8 cellular contexts compared by ENCODE assay signal in genomic region chr2:109129356-109129920, GRCh38. TPM values are rescaled to one million over a fixed set of nuclear protein-coding genes. Genes with fewer than 3 reads are reported as not detected.
DNase-seq lines count a peak whose midpoint lies in the region; ATAC-seq, FAIRE-seq and TF ChIP-seq lines count a peak whose summit lies in the region.

No MANE protein-coding gene starts in this region.

- no peaks in the 10 kb centered on the region for H3K9me3 ChIP-seq in HepG2 (ENCODE audit: low read length)

- no peak overlapping the region for H2AFZ ChIP-seq in HepG2 (ENCODE audit: low read length)

- H3K36me3 ChIP-seq in HepG2 (replicated peaks in 1 of 2; ENCODE audit: control insufficient read depth in 1 of 2, insufficient read depth in 2 of 2, low read length in 2 of 2) = no peaks in the 10 kb centered on the region

- no TSS peak for BruUV-seq in HepG2 (replicated peaks; lab: Mats Ljungman, UMichigan)

- no peak overlapping the region for H3K9ac ChIP-seq in HepG2 (ENCODE audit: insufficient read depth, low read depth, low read length)

- peak overlapping the region; percentile 84 to 88 for H3K4me3 Mint-ChIP-seq in stimulated activated naive B cell treated with anti-CD40 and anti-IgM and Interleukin-4, amounts not matched to agents 10 μg/mL and 1 μg/mL and 100 μg/mL, for 72 hours

- H3K36me3 Mint-ChIP-seq in stimulated activated naive B cell treated with anti-CD40 and anti-IgM and Interleukin-4, amounts not matched to agents 10 μg/mL and 1 μg/mL and 100 μg/mL, for 72 hours = peaks cover 2 to 4% of the 10 kb centered on the region in 2 donors

- no peak for TF ChIP-seq POLR2A in HepG2 (IDR thresholded peaks at IDR 0.05; ENCODE audit: insufficient read depth in 1 of 2, low read depth in 2 of 2, low read length in 2 of 2)

- H3K4me3 ChIP-seq in choroid plexus epithelial cell (ENCODE audit: low read depth, low read length) = peak overlapping the region; percentile 71
- H3K4me3 ChIP-seq in HepG2 (replicated peaks in 1 of 3; ENCODE audit: insufficient read depth in 1 of 3, low read depth in 2 of 3, low read length in 3 of 3) = peak overlapping the region in 1 of 3 experiments; percentile 72; a peak in 1 of 6 replicates

- CTCF ChIA-PET in HepG2 (lab: Yijun Ruan, JAX; ENCODE audit: low intra/inter-chr PET ratio, low total read pairs) = interaction anchor here (3.2 kb wide), 1 partner anchor 380 kb away, joined by 38 read pairs; no protein-coding TSS in a partner anchor

- H3K27ac ChIP-seq in HepG2 (ENCODE audit: extremely low read length, insufficient read depth, low read length) = no peak overlapping the region

- FAIRE-seq in HepG2 (lab: Jason Lieb, UNC) = no peak

- DNase-seq in NCI-H2227 (lab: John Stamatoyannopoulos, UW; ENCODE audit: unreplicated experiment) = peak; percentile 47
- no peak for DNase-seq in NCI-H2227 treated with DMSO at 0.1 percent for 48 hours (lab: John Stamatoyannopoulos, UW)
- DNase-seq in RPMI7951 (ENCODE audit: low read depth) = peak; percentile 39
- DNase-seq in choroid plexus epithelial cell (ENCODE audit: low read depth) = peak; percentile 30
- DNase-seq in HepG2 (ENCODE audit: low spot score) = no peak
- DNase-seq in stimulated activated naive B cell treated with anti-CD40 and anti-IgM and Interleukin-4, amounts not matched to agents 10 μg/mL and 1 μg/mL and 100 μg/mL, for 72 hours = peak; percentile 22
- DNase-seq in occipital lobe (lab: John Stamatoyannopoulos, UW) = no peak
- DNase-seq in A172 (ENCODE audit: low spot score) = no peak

- H3K4me1 ChIP-seq in HepG2 (ENCODE audit: insufficient read depth, low read length) = peaks cover 13% of the 10 kb centered on the region

- WGBS in HepG2 (ENCODE audit: low lambda C conversion rate) = 65% methylated on average over 8 of the region's 70 CpGs

- no peaks in the 10 kb centered on the region for H3K79me2 ChIP-seq in HepG2 (ENCODE audit: insufficient read depth, low read length)

- peaks cover 3 to 59% of the 10 kb centered on the region in 2 experiments; a peak in 4 of 5 replicates for H3K27me3 ChIP-seq in HepG2 (ENCODE audit: control insufficient read depth in 1 of 2, insufficient read depth in 2 of 2, low read length in 2 of 2)

- H3K27me3 Mint-ChIP-seq in stimulated activated naive B cell treated with anti-CD40 and anti-IgM and Interleukin-4, amounts not matched to agents 10 μg/mL and 1 μg/mL and 100 μg/mL, for 72 hours = peaks cover 37 to 41% of the 10 kb centered on the region in 2 donors

- intact Hi-C loops in HepG2 (cut with micrococcal nuclease; ENCODE audit: unreplicated experiment) = no loop called here

- POLR2A ChIA-PET in HepG2 (lab: Yijun Ruan, JAX) = no interaction called here

- no peak for TF ChIP-seq EP300 in HepG2 (IDR thresholded peaks at IDR 0.05; ENCODE audit: low read depth in 2 of 2, low read length in 2 of 2)
- no peak for TF ChIP-seq EP300 in HepG2 (CRISPR knock-in tag; IDR thresholded peaks at IDR 0.05; ENCODE audit: borderline replicate concordance)

- H3K9me3 Mint-ChIP-seq in stimulated activated naive B cell treated with anti-CD40 and anti-IgM and Interleukin-4, amounts not matched to agents 10 μg/mL and 1 μg/mL and 100 μg/mL, for 72 hours = no peaks in the 10 kb centered on the region

- no peak overlapping the region for H3K27ac Mint-ChIP-seq in stimulated activated naive B cell treated with anti-CD40 and anti-IgM and Interleukin-4, amounts not matched to agents 10 μg/mL and 1 μg/mL and 100 μg/mL, for 72 hours

- H4K20me1 ChIP-seq in HepG2 (ENCODE audit: insufficient read depth, low read length) = no peaks in the 10 kb centered on the region

- no peak for TF ChIP-seq CTCF in choroid plexus epithelial cell (conservative IDR thresholded peaks at IDR 0.05; ENCODE audit: low read depth, low read length)
- TF ChIP-seq CTCF in HepG2 (CRISPR knock-in tag; IDR thresholded peaks at IDR 0.05) = no peak

- in situ Hi-C loops in HepG2 (cut with HindIII; ENCODE audit: extremely low pct_ligation_motif_present, low pct_unique_long_range_greater_than_20kb) = loop anchor here (5.0 kb wide), 1 partner anchor 373 kb away; no protein-coding TSS in a partner anchor

- H3K4me2 ChIP-seq in HepG2 (ENCODE audit: low read depth, low read length) = peak overlapping the region; percentile 82

- peaks cover 15 to 28% of the 10 kb centered on the region in 2 donors for H3K4me1 Mint-ChIP-seq in stimulated activated naive B cell treated with anti-CD40 and anti-IgM and Interleukin-4, amounts not matched to agents 10 μg/mL and 1 μg/mL and 100 μg/mL, for 72 hours

- TF ChIP-seq RAD21 in HepG2 (CRISPR knock-in tag; IDR thresholded peaks at IDR 0.05) = no peak

- ATAC-seq in HepG2 = peak; percentile 23
- ATAC-seq in stimulated activated naive B cell treated with anti-CD40 and anti-IgM and Interleukin-4, amounts not matched to agents 10 μg/mL and 1 μg/mL and 100 μg/mL, for 72 hours (replicated peaks) = peak; percentile 59 to 62

TF ChIP-seq in HepG2, 621 proteins besides CTCF, POLR2A, EP300 and RAD21:
- TF ChIP-seq, protein P1, sequence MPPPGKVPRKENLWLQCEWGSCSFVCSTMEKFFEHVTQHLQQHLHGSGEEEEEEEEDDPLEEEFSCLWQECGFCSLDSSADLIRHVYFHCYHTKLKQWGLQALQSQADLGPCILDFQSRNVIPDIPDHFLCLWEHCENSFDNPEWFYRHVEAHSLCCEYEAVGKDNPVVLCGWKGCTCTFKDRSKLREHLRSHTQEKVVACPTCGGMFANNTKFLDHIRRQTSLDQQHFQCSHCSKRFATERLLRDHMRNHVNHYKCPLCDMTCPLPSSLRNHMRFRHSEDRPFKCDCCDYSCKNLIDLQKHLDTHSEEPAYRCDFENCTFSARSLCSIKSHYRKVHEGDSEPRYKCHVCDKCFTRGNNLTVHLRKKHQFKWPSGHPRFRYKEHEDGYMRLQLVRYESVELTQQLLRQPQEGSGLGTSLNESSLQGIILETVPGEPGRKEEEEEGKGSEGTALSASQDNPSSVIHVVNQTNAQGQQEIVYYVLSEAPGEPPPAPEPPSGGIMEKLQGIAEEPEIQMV (CRISPR knock-in tag; IDR thresholded peaks at IDR 0.05; ENCODE audit: low read depth) = no peak
- TF ChIP-seq CSRNP1 (CRISPR knock-in tag; IDR thresholded peaks at IDR 0.05) (no peak), ZNF777 (CRISPR knock-in tag; IDR thresholded peaks at IDR 0.05) (peak; percentile 33; the same call in 1 of the 2 replicates), FOXP1 (IDR thresholded peaks at IDR 0.05) (no peak), FOXP1 (CRISPR knock-in tag; IDR thresholded peaks at IDR 0.05) (no peak), TAF15 (IDR thresholded peaks at IDR 0.05; ENCODE audit: low read depth, low read length, poor library complexity, severe bottlenecking) (no peak), SMC3 (IDR thresholded peaks at IDR 0.05; ENCODE audit: low read length) (no peak), GTF3A (CRISPR knock-in tag; conservative IDR thresholded peaks at IDR 0.05) (no peak), FOXK2 (IDR thresholded peaks at IDR 0.05) (no peak)

RNA-seq across cellular contexts. Expression of gene SH3RF3, which starts 0.4 kb away (rescaled TPM):
- 4.3 and 4.6 TPM in 2 replicates for total RNA-seq in RPMI7951 (2014; rRNA removed; shearing (Covaris generic))
- total RNA-seq in HepG2 (2016; rRNA removed; fragmentation: Illumina TruSeq; extraction: Trizol) (0.04 TPM in 1 of 2 replicates, not detected in the other), occipital lobe (12.3 TPM)
- not detected in 2 replicates for total RNA-seq in HepG2 (2016; cell fraction: cytosol; rRNA removed; fragmentation: Illumina TruSeq; extraction: Trizol; ENCODE audit: low read depth)
- 0.02 TPM in 1 of 2 replicates, not detected in the other for total RNA-seq in HepG2 (2016; cell fraction: insoluble cytoplasmic fraction; rRNA removed; fragmentation: Illumina TruSeq; extraction: Trizol)
- not detected in 2 replicates for total RNA-seq in HepG2 (2016; cell fraction: membrane; rRNA removed; fragmentation: Illumina TruSeq; extraction: Trizol)
- not detected in 2 replicates for total RNA-seq in HepG2 (2016; cell fraction: nucleus; rRNA removed; fragmentation: Illumina TruSeq; extraction: Trizol)
- polyA plus RNA-seq in HepG2 (2011; rRNA removed) = 0.01 TPM in 1 of 2 replicates, not detected in the other
- not detected in 2 replicates for polyA plus RNA-seq in HepG2 (2011; cell fraction: cytosol; rRNA removed)
- polyA plus RNA-seq in HepG2 (2011; cell fraction: nucleus; rRNA removed) = 0.02 TPM in 1 of 2 replicates, not detected in the other
- 0.03 and 0.05 TPM in 2 replicates for polyA plus RNA-seq in HepG2 (2012)
- not detected in 2 replicates for polyA plus RNA-seq in HepG2 (2016; cell fraction: cytosol; fragmentation: Illumina TruSeq; extraction: Trizol; ENCODE audit: low read depth)
- polyA plus RNA-seq in HepG2 (2016; cell fraction: insoluble cytoplasmic fraction; fragmentation: Illumina TruSeq; extraction: Trizol; ENCODE audit: low read depth) = 0.03 TPM in 1 of 2 replicates, not detected in the other
- polyA plus RNA-seq in HepG2 (2016; cell fraction: membrane; fragmentation: Illumina TruSeq; extraction: Trizol; ENCODE audit: low read depth) = not detected in 2 replicates
- not detected in 2 replicates for polyA plus RNA-seq in HepG2 (2016; cell fraction: nucleus; fragmentation: Illumina TruSeq; extraction: Trizol; ENCODE audit: insufficient read depth, low read depth)
- polyA minus RNA-seq in HepG2 (2011; rRNA and poly(A)+ RNA removed; ENCODE audit: low replicate concordance) = 1.4 TPM in 1 of 2 replicates, not detected in the other
- polyA minus RNA-seq in HepG2 (2011; cell fraction: cytosol; rRNA and poly(A)+ RNA removed) = not detected in 2 replicates
- 0.12 and 0.13 TPM in 2 replicates for polyA minus RNA-seq in HepG2 (2011; cell fraction: nucleus; rRNA and poly(A)+ RNA removed)
- 2.1 and 3.6 TPM in 2 replicates for total RNA-seq in A172 (2014; rRNA removed; shearing (Covaris generic))

Comparison
In these comparisons a context has a peak if more than half of its experiments do, and no peak if none do; other contexts are left out.
1. DNase-seq: peak in NCI-H2227 (single experiment), RPMI7951 (single experiment), choroid plexus epithelial cell (single experiment) and stimulated activated naive B cell treated with anti-CD40 and anti-IgM and Interleukin-4, amounts not matched to agents 10 μg/mL and 1 μg/mL and 100 μg/mL, for 72 hours (single experiment); none in NCI-H2227 treated with DMSO at 0.1 percent for 48 hours (single experiment), HepG2 (single experiment), occipital lobe (single experiment) and A172 (single experiment).